In genomic region chr7:15707570-15707969, GRCh38 we compare ENCODE assay signal across 19 cellular contexts. TPM values are rescaled to one million over a fixed set of nuclear protein-coding genes. Genes with fewer than 3 reads are reported as not detected.
A peak's percentile ranks its signal among the peaks of the same experiment; 100 is the strongest.
DNase-seq lines count a peak whose midpoint lies in the region; ATAC-seq, FAIRE-seq and TF ChIP-seq lines count a peak whose summit lies in the region.
"Had no signal": no experiment of that assay in that cellular context is flagged by ENCODE, and none has a peak within 500 bp of the region (broad histone marks: within the 10 kb centered on the region; RNA-seq: fewer than 3 reads in every experiment).

No MANE protein-coding gene starts in this region.

- TF ChIP-seq CTCF in bronchial epithelial cell (IDR thresholded peaks at IDR 0.05; ENCODE audit: insufficient read depth, low read length, severe bottlenecking) (no peak), vagina (IDR thresholded peaks at IDR 0.05) (no peak)

- DNase-seq in NCI-H146 (lab: John Stamatoyannopoulos, UW) = peak; percentile 3
- no peak for DNase-seq in NCI-H146 treated with DMSO at 0.1 percent for 48 hours (lab: John Stamatoyannopoulos, UW; ENCODE audit: unreplicated experiment)
- peak; percentile 38 for DNase-seq in bronchial epithelial cell (ENCODE audit: low read depth)
- DNase-seq in frontal cortex (ENCODE audit: low spot score in 2 of 2) = no peak
- no peak for DNase-seq in vagina (ENCODE audit: extremely low spot score in 2 of 2)
- no peak for DNase-seq in stimulated activated CD4-positive, alpha-beta T cell treated with anti-CD3 and anti-CD28 coated beads, Interleukin-4, amount 100 ng/mL, for 1 hour
- DNase-seq: CD4-positive, alpha-beta memory T cell; DMS 273 treated with DMSO at 0.1 percent for 48 hours; H7; IMR-90 had no signal

- H3K27me3 ChIP-seq in bronchial epithelial cell (ENCODE audit: control insufficient read depth, insufficient read depth, low read length) (no peaks in the 10 kb centered on the region), vagina (no peaks in the 10 kb centered on the region)
- H3K27me3 ChIP-seq: BLaER1 had no signal

- H3K4me1 ChIP-seq in vagina = no peaks in the 10 kb centered on the region

- H3K36me3 ChIP-seq in bronchial epithelial cell (ENCODE audit: control insufficient read depth, insufficient read depth, low read length) (no peaks in the 10 kb centered on the region), vagina (no peaks in the 10 kb centered on the region)
- H3K36me3 ChIP-seq: BLaER1 had no signal

- H3K9me3 ChIP-seq in vagina = no peaks in the 10 kb centered on the region
- H3K9me3 ChIP-seq: BLaER1 had no signal

- no peak overlapping the region for H3K27ac ChIP-seq in vagina
- H3K27ac ChIP-seq: 22Rv1, BLaER1 had no signal

- TF ChIP-seq POLR2A in vagina (IDR thresholded peaks at IDR 0.05) = no peak

- H3K4me3 ChIP-seq in bronchial epithelial cell (ENCODE audit: low read depth, low read length) = no peak overlapping the region
- no peak overlapping the region for H3K4me3 ChIP-seq in vagina
- H3K4me3 ChIP-seq: BLaER1, GM23338, K562 had no signal

- ATAC-seq in GM18520 (IDR thresholded peaks at IDR 0.05; ENCODE audit: unreplicated experiment) = no peak
- ATAC-seq: GM23338, HCT116, K562 had no signal

- no peak for FAIRE-seq in bronchial epithelial cell (lab: Jason Lieb, UNC)
- peak; percentile 37 for FAIRE-seq in frontal cortex (lab: Jason Lieb, UNC)
- FAIRE-seq: GM12891, HTR-8/SVneo, K562 had no signal

- intact Hi-C loops in vagina (cut with DNase I) = no loop called here

RNA-seq across cellular contexts. Expression of gene MEOX2, which starts 21.1 kb away (rescaled TPM):
- total RNA-seq in bronchial epithelial cell = not detected in 2 replicates
- total RNA-seq in frontal cortex = not detected
- total RNA-seq in vagina = 1.7 TPM
- total RNA-seq: A673; CD4-positive, alpha-beta memory T cell; H7; K562 had no signal

Comparison
In these comparisons a context has a peak if more than half of its experiments do, and no peak if none do; other contexts are left out.
1. DNase-seq: peak in NCI-H146 (single experiment) and bronchial epithelial cell (single experiment); none in NCI-H146 treated with DMSO at 0.1 percent for 48 hours (single experiment), frontal cortex (0 of 2), vagina (0 of 2) and stimulated activated CD4-positive, alpha-beta T cell treated with anti-CD3 and anti-CD28 coated beads, Interleukin-4, amount 100 ng/mL, for 1 hour (single experiment).